25 cellular contexts compared by ENCODE assay signal in genomic region chr3:112744068-112744467, GRCh38.
"Had no signal": no experiment of that assay in that cellular context is flagged by ENCODE, and none has a peak within 500 bp of the region (broad histone marks: within the 10 kb centered on the region; RNA-seq: fewer than 3 reads in every experiment).

No MANE protein-coding gene starts in this region.

- H3K27ac ChIP-seq: colonic mucosa, neutrophil, testis, transverse colon, WERI-Rb-1 had no signal

- H3K4me1 ChIP-seq: colonic mucosa, testis had no signal

- ATAC-seq: activated CD4-positive, CD25-positive, alpha-beta regulatory T cell treated with anti-CD3 and anti-CD28 coated beads, Interleukin-2, amount 50 U/mL, for 24 hours; activated naive CD8-positive, alpha-beta T cell treated with anti-CD3 and anti-CD28 coated beads, Interleukin-2, amount 50 U/mL, for 24 hours; mucosa of descending colon; natural killer cell treated with Interleukin-12 subunit alpha and Interleukin-12 subunit beta and Interleukin-15 and Interleukin-18, amount 100 ng/mL, for 72 hours; sciatic nerve; stimulated activated naive CD8-positive, alpha-beta T cell treated with anti-CD3 and anti-CD28 coated beads, Interleukin-15, Interleukin-2, amounts not matched to agents 100 U/mL and 50 U/mL, for 24 hours; T-cell had no signal

- H3K4me3 ChIP-seq: colonic mucosa, lung, mucosa of descending colon, skin epidermis, testis, transverse colon had no signal

- DNase-seq: activated CD4-positive, alpha-beta memory T cell treated with anti-CD3 and anti-CD28 coated beads, Interleukin-2, amount 10 ng/mL, durations not matched to agents 7 days and 5 days; activated CD4-positive, alpha-beta T cell treated with anti-CD3 and anti-CD28 coated beads for 48 hours; activated naive CD8-positive, alpha-beta T cell treated with anti-CD3 and anti-CD28 coated beads, Interleukin-2, amount 50 U/mL, for 24 hours; activated T-cell treated with anti-CD3 and anti-CD28 coated beads, Interleukin-2, amount 50 U/mL, for 48 hours; cerebellar nuclear complex; colonic mucosa; effector CD8-positive, alpha-beta T cell; erythroblast; head of caudate nucleus; mesendoderm; mucosa of descending colon; stimulated activated CD4-positive, alpha-beta T cell treated with anti-CD3 and anti-CD28 coated beads, Interleukin-12 subunit alpha, Interleukin-12 subunit beta, amount 100 ng/mL, for 4 hours; stimulated activated CD4-positive, alpha-beta T cell treated with anti-CD3 and anti-CD28 coated beads, Interleukin-4, amount 100 ng/mL, for 1 hour; stimulated activated naive CD8-positive, alpha-beta T cell treated with anti-CD3 and anti-CD28 coated beads, Interleukin-15, Interleukin-2, amounts not matched to agents 100 U/mL and 50 U/mL, for 24 hours; T-cell; T-helper 9 cell; testis; transverse colon; WERI-Rb-1 had no signal

- H3K36me3 ChIP-seq: colonic mucosa, neutrophil, transverse colon, WERI-Rb-1 had no signal

- H3K9me3 ChIP-seq: colonic mucosa, mucosa of descending colon, neutrophil, testis, transverse colon had no signal

- H3K27me3 ChIP-seq: colonic mucosa, neutrophil, testis, transverse colon had no signal
